In genomic region chr16:46972971-46973456, GRCh38 we compare ENCODE assay signal across 8 cellular contexts. TPM values are rescaled to one million over a fixed set of nuclear protein-coding genes. Genes with fewer than 3 reads are reported as not detected.
DNase-seq lines count a peak whose midpoint lies in the region; ATAC-seq, FAIRE-seq and TF ChIP-seq lines count a peak whose summit lies in the region.

No MANE protein-coding gene starts in this region.

- WGBS in K562 (ENCODE audit: insufficient coverage, low coverage, missing lambda C conversion rate), result 1% methylated on average over 30 of the region's 61 CpGs

- CTCF ChIA-PET in T-cell (lab: Charles Lee) (interaction anchor here (0.6 to 1.3 kb wide), 3 partner anchors 10 to 65 kb away, joined by 3 to 4 read pairs (median 4); no protein-coding TSS in a partner anchor), K562 (lab: Yijun Ruan, JAX; ENCODE audit: low intra/inter-chr PET ratio) (no interaction called here)

- H3K27me3 Mint-ChIP-seq in T-cell, result no peaks in the 10 kb centered on the region
- peaks cover 0 to 16% (median 5%) of the 10 kb centered on the region in 3 donors for H3K27me3 Mint-ChIP-seq in immature natural killer cell (ENCODE audit: low read depth in 3 of 3)

- DNase-seq in 8988T (peak; percentile 47), T-cell (peak in 23 of 34 experiments; percentile 6 to 43 (median 21)), K562 (ENCODE audit: extremely low read depth in 1 of 4, low spot score in 3 of 4) (peak; percentile 55 to 70 (median 62)), immature natural killer cell (peak; percentile 60 to 62 (median 60)), HT-29 (ENCODE audit: low spot score) (no peak)
- DNase-seq in stimulated activated CD4-positive, alpha-beta T cell treated with anti-CD3 and anti-CD28 coated beads, Interleukin-2, amount 100 ng/mL, for 24 hours, result peak; percentile 59 to 62

- peak overlapping the region; percentile 83 for H3K27ac ChIP-seq in K562 (ENCODE audit: extremely low read depth, low read depth, low read length)

- peak overlapping the region; percentile 84 for H3K4me2 ChIP-seq in K562 (ENCODE audit: insufficient read depth, low read length)

- peaks cover 11% of the 10 kb centered on the region for H4K20me1 ChIP-seq in K562 (replicated peaks; ENCODE audit: control insufficient read depth, insufficient read depth, low read length)

- H3K9ac ChIP-seq in K562 (ENCODE audit: insufficient read depth in 1 of 2, low read depth in 2 of 2, low read length in 2 of 2), result peak overlapping the region; percentile 86 to 96

- TF ChIP-seq EP300 in K562 (IDR thresholded peaks at IDR 0.05; ENCODE audit: low read length), result no peak

- H3K36me3 ChIP-seq in K562 (ENCODE audit: control insufficient read depth, insufficient read depth, low read length), result peaks cover 40% of the 10 kb centered on the region

- POLR2A ChIA-PET in T-cell (lab: Charles Lee) (interaction anchor here (1.1 to 1.2 kb wide), 2 partner anchors 16 to 1636 kb away, joined by 3 to 6 read pairs; no protein-coding TSS in a partner anchor), K562 (lab: Yijun Ruan, JAX) (interaction anchor here (1.2 to 2.1 kb wide), 2 partner anchors 10 to 14 kb away, joined by 7 to 14 read pairs; no protein-coding TSS in a partner anchor)

- intact Hi-C loops in K562 (cut with micrococcal nuclease), result no loop called here

- peaks cover 24% of the 10 kb centered on the region for H3K36me3 Mint-ChIP-seq in T-cell
- peaks cover 3 to 14% (median 9%) of the 10 kb centered on the region in 3 donors for H3K36me3 Mint-ChIP-seq in immature natural killer cell

- H3K27ac Mint-ChIP-seq in T-cell, result peak overlapping the region; percentile 99
- H3K27ac Mint-ChIP-seq in immature natural killer cell, result peak overlapping the region; percentile 90 to 100 (median 98)

- H3K4me3 ChIP-seq in K562, result peak overlapping the region; percentile 95

- TF ChIP-seq RAD21 in K562 (CRISPR knock-in tag; conservative IDR thresholded peaks at IDR 0.05 in 1 of 2, IDR thresholded peaks at IDR 0.05 in 1 of 2), result no peak

- no peak for TF ChIP-seq CTCF in K562 (IDR thresholded peaks at IDR 0.05 in 2 of 3, conservative IDR thresholded peaks at IDR 0.05 in 1 of 3; ENCODE audit: insufficient read depth in 2 of 3, low read depth in 1 of 3, low read length in 3 of 3)

- H3K4me1 Mint-ChIP-seq in T-cell, result peaks cover 50 to 67% (median 66%) of the 10 kb centered on the region in 3 donors
- H3K4me1 Mint-ChIP-seq in immature natural killer cell, result peaks cover 46 to 55% of the 10 kb centered on the region in 2 donors

- H3K27me3 ChIP-seq in K562 (ENCODE audit: control insufficient read depth in 2 of 2, insufficient read depth in 2 of 2, low read length in 2 of 2), result no peaks in the 10 kb centered on the region

- peak; percentile 54 for ATAC-seq in GM18868 (IDR thresholded peaks at IDR 0.05; ENCODE audit: unreplicated experiment)
- peak; percentile 35 for ATAC-seq in HG03097 (IDR thresholded peaks at IDR 0.05; ENCODE audit: low FRiP score, unreplicated experiment)
- ATAC-seq in T-cell (replicated peaks in 1 of 4), result peak; percentile 23 to 50 (median 38)
- ATAC-seq in K562, result peak; percentile 72

- no peaks in the 10 kb centered on the region for H3K9me1 ChIP-seq in K562 (ENCODE audit: control insufficient read depth, insufficient read depth, low read length)

- FAIRE-seq in K562 (lab: Jason Lieb, UNC), result no peak

- no peak for TF ChIP-seq POLR2A in K562 (conservative IDR thresholded peaks at IDR 0.05)

- no peaks in the 10 kb centered on the region for H3K9me3 Mint-ChIP-seq in T-cell
- no peaks in the 10 kb centered on the region for H3K9me3 Mint-ChIP-seq in immature natural killer cell

- H3K4me3 Mint-ChIP-seq in T-cell (peak overlapping the region; percentile 92 to 98 (median 95)), immature natural killer cell (peak overlapping the region; percentile 90 to 95 (median 93))

- in situ Hi-C loops in K562 (cut with MboI), result no loop called here

- BruUV-seq in K562 (replicated peaks; lab: Mats Ljungman, UMichigan), result no TSS peak

- H3K4me1 ChIP-seq in K562 (replicated peaks in 1 of 2; ENCODE audit: control insufficient read depth in 2 of 2, insufficient read depth in 2 of 2, low read length in 2 of 2), result peaks cover 13% of the 10 kb centered on the region in 2 experiments; a peak in 4 of 5 replicates

- H3K79me2 ChIP-seq in K562 (ENCODE audit: control insufficient read depth, insufficient read depth, low read length), result peaks cover 56% of the 10 kb centered on the region

- H2AFZ ChIP-seq in K562 (ENCODE audit: low read depth, low read length), result peak overlapping the region; percentile 87

- no peaks in the 10 kb centered on the region for H3K9me3 ChIP-seq in K562 (replicated peaks; ENCODE audit: control insufficient read depth, insufficient read depth, low read depth, low read length)

TF ChIP-seq in K562, 482 proteins besides CTCF, POLR2A, EP300 and RAD21 (continues in another document):
- no peak for TF ChIP-seq ZNF232 (CRISPR knock-in tag; IDR thresholded peaks at IDR 0.05)
- TF ChIP-seq HES1 (IDR thresholded peaks at IDR 0.05; ENCODE audit: low read depth), result no peak
- TF ChIP-seq RBBP5 (IDR thresholded peaks at IDR 0.05; ENCODE audit: borderline replicate concordance, insufficient read depth, low read length, poor library complexity, severe bottlenecking), result peak; percentile 93
- TF ChIP-seq NONO (IDR thresholded peaks at IDR 0.05; ENCODE audit: low read depth in 2 of 2, low read length in 1 of 2), result peak in 1 of 2 experiments; percentile 53; a peak in 1 of 4 replicates
- no peak for TF ChIP-seq CC2D1A (IDR thresholded peaks at IDR 0.05)
- TF ChIP-seq TAF15 (IDR thresholded peaks at IDR 0.05; ENCODE audit: low read depth, low read length), result no peak
- peak; percentile 5 for TF ChIP-seq HNRNPLL (IDR thresholded peaks at IDR 0.05; ENCODE audit: low read depth, low read length, poor library complexity, severe bottlenecking)
- peak; percentile 25 for TF ChIP-seq SAP30 (IDR thresholded peaks at IDR 0.05; ENCODE audit: borderline replicate concordance, insufficient read depth, low read depth, low read length, poor library complexity, severe bottlenecking)
- no peak for TF ChIP-seq ZNF778 (CRISPR knock-in tag; IDR thresholded peaks at IDR 0.05)
- 0 out of 2 replicates have a peak, but pooled peaks have one; percentile 24 for TF ChIP-seq POLR2AphosphoS5 (IDR thresholded peaks at IDR 0.05; ENCODE audit: control insufficient read depth, insufficient read depth, low read depth, low read length)
- peak in 1 of 2 experiments; percentile 47; a peak in 1 of 4 replicates for TF ChIP-seq SIN3A (IDR thresholded peaks at IDR 0.05; ENCODE audit: borderline replicate concordance in 2 of 2, control insufficient read depth in 1 of 2, low read depth in 2 of 2, low read length in 2 of 2)
- TF ChIP-seq EGR1 (conservative IDR thresholded peaks at IDR 0.05), result peak; percentile 74
- TF ChIP-seq ZNF184 (CRISPR knock-in tag; IDR thresholded peaks at IDR 0.05), result no peak

RNA-seq across cellular contexts. Expression of gene DNAJA2, which starts 0.5 kb away (rescaled TPM):
- 10 to 100 TPM; 60.4 to 75.3 (median 67.4) TPM for total RNA-seq in T-cell
- total RNA-seq in K562 (2011; cell fraction: chromatin; rRNA removed; ENCODE audit: low replicate concordance), result 34.0 and 48.2 TPM in 2 replicates
- total RNA-seq in K562 (2011; cell fraction: nucleolus; rRNA removed), result 21.2 TPM in 2 replicates
- 38.9 and 53.0 TPM in 2 replicates for total RNA-seq in K562 (2011; cell fraction: nucleoplasm; rRNA removed)
- 55.4 and 55.9 TPM in 2 replicates for total RNA-seq in K562 (2014; rRNA removed)
- total RNA-seq in K562 (2014; rRNA removed; fragmentation: Illumina TruSeq; extraction: Trizol), result 75.9 and 89.6 TPM in 2 replicates
- total RNA-seq in K562 (2015; rRNA removed; fragmentation: Illumina TruSeq; extraction: Trizol), result 72.4 and 75.0 TPM in 2 replicates
- total RNA-seq in K562 (2021), result 63.0 and 68.8 TPM in 2 replicates
- polyA plus RNA-seq in K562 (2011; rRNA removed), result 12.8 and 24.1 TPM in 2 replicates
- 3.5 and 6.3 TPM in 2 replicates for polyA plus RNA-seq in K562 (2011; cell fraction: cytosol; rRNA removed)
- polyA plus RNA-seq in K562 (2011; cell fraction: nucleus; rRNA removed), result 9.1 and 12.8 TPM in 2 replicates
- polyA plus RNA-seq in K562 (2012), result 31.8 and 47.2 TPM in 2 replicates
- 48.1 and 50.7 TPM in 2 replicates for polyA plus RNA-seq in K562 (2014; fragmentation: Illumina TruSeq; extraction: Trizol)
- 10 to 100 TPM; 31.6 to 38.2 TPM for polyA plus RNA-seq in K562 (2014; fragmentation: Nextera tagmentation; extraction: Ambion mirVana)
- polyA plus RNA-seq in K562 (2014; rRNA removed), result 29.2 and 30.4 TPM in 2 replicates
- 56.8 and 74.4 TPM in 2 replicates for polyA minus RNA-seq in K562 (2011; rRNA and poly(A)+ RNA removed)
- 23.4 and 30.2 TPM in 2 replicates for polyA minus RNA-seq in K562 (2011; cell fraction: cytosol; rRNA and poly(A)+ RNA removed)
- polyA minus RNA-seq in K562 (2011; cell fraction: nucleus; rRNA and poly(A)+ RNA removed), result 12.9 and 25.8 TPM in 2 replicates
- polyA plus RNA-seq in immature natural killer cell, result 10 to 100 TPM; 49.1 to 67.1 (median 57.4) TPM
- 35.4 and 36.5 TPM in 2 replicates for total RNA-seq in HT-29 (2014; rRNA removed; shearing (Covaris generic))
